8 cellular contexts compared by ENCODE assay signal in the genomic region with DNA sequence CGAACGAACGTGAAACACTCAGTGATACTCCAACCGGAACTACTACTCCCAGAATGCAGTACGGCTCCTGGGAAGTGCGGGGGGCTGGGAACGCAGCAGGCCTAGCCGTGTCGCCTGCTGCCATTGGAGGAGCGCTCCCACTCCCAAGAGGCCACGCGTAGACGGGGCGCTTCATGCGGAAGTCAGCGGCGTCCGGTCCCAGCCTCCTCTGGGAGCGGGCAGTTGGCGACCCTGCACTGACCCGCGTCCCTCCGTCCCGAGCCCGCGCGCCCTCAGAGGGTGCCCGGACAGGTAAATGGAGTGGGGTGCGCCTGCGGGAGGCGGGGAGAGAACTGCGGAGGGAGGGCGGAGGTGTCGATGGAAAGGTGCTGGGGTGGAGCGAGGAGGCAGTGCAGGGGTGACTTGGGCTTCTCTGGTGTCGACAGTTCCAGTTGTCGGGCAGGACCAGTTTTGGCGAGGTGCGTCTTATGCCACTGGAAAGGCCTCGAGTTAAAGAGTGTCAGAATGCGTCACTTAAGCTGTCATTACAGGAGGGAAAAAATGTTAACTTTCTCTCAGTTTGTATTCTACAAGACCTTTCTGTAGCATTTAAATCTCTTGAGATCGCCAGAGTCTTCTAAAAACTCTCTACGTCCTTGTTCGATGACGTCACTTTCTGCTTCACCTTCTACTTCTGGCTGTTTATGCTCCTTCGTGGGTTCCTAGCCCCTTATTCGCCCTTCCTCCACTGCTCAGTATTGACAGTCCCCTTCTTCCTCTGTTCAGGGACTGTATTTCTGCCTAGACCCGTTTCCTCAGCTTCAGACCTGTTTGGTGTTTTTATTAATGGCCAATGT. TPM values are rescaled to one million over a fixed set of nuclear protein-coding genes. Genes with fewer than 3 reads are reported as not detected.
DNase-seq lines count a peak whose midpoint lies in the region; ATAC-seq and TF ChIP-seq lines count a peak whose summit lies in the region.

TSS of gene VAMP7 (plus strand) at position 188 of the 836 bp plus-strand sequence. CDS start 8,122 bp downstream, outside the sequence.

- H3K36me3 ChIP-seq in rectal smooth muscle tissue (ENCODE audit: control insufficient read depth, insufficient read depth, low read length) = no peaks in the 10 kb centered on the region
- H3K36me3 ChIP-seq in vagina = no peaks in the 10 kb centered on the region

- peak within 1 kb of the TSS; percentile 46 for H3K4me3 ChIP-seq in right cardiac atrium (ENCODE audit: low read length)
- peak within 1 kb of the TSS; percentile 79 for H3K4me3 ChIP-seq in rectal smooth muscle tissue (ENCODE audit: low read length)
- peak within 1 kb of the TSS; percentile 62 to 77 for H3K4me3 ChIP-seq in vagina

- 24% methylated on average over 48 of the region's 48 CpGs for WGBS in right cardiac atrium

- DNase-seq in NCI-H1694 treated with DMSO at 0.1 percent for 48 hours (lab: John Stamatoyannopoulos, UW) (peak; percentile 75), T-helper 2 cell (peak; percentile 56 to 93 (median 72)), anterior cingulate cortex (lab: John Stamatoyannopoulos, UW) (peak; percentile 13 to 87 (median 76)), right cardiac atrium (peak; percentile 86 to 94 (median 94)), vagina (ENCODE audit: extremely low spot score in 2 of 2) (peak in 1 of 2 donors; percentile 89)

- H3K27ac ChIP-seq in right cardiac atrium (ENCODE audit: low read length) (peak within 1 kb of the TSS; percentile 76), rectal smooth muscle tissue (ENCODE audit: low read depth, low read length) (peak within 1 kb of the TSS; percentile 62), vagina (peak within 1 kb of the TSS; percentile 38)

- no peaks in the 10 kb centered on the region for H3K27me3 ChIP-seq in right cardiac atrium (ENCODE audit: control insufficient read depth, insufficient read depth)
- no peaks in the 10 kb centered on the region for H3K27me3 ChIP-seq in rectal smooth muscle tissue (ENCODE audit: control insufficient read depth, insufficient read depth, low read length)
- H3K27me3 ChIP-seq in vagina = no peaks in the 10 kb centered on the region

- no peak for TF ChIP-seq CTCF in vagina (IDR thresholded peaks at IDR 0.05)

- intact Hi-C loops in right cardiac atrium (cut with DNase I) (no loop called here), vagina (cut with DNase I) (no loop called here)

- H3K9me3 ChIP-seq in right cardiac atrium (ENCODE audit: control insufficient read depth, low read length) = no peaks in the 10 kb centered on the region
- H3K9me3 ChIP-seq in vagina = no peaks in the 10 kb centered on the region

- peak within 1 kb of the TSS; percentile 39 for H3K9ac ChIP-seq in rectal smooth muscle tissue (ENCODE audit: low read length)

- no peak for TF ChIP-seq POLR2A in vagina (IDR thresholded peaks at IDR 0.05)

- ATAC-seq in GM18502 (IDR thresholded peaks at IDR 0.05; ENCODE audit: poor library complexity, unreplicated experiment) = peak; percentile 96
- ATAC-seq in HG02938 (IDR thresholded peaks at IDR 0.05; ENCODE audit: unreplicated experiment) = peak; percentile 93
- ATAC-seq in right cardiac atrium = peak; percentile 100

- H3K4me1 ChIP-seq in right cardiac atrium (ENCODE audit: control insufficient read depth, insufficient read depth, low read length) (no peaks in the 10 kb centered on the region), rectal smooth muscle tissue (ENCODE audit: control insufficient read depth, insufficient read depth, low read length) (no peaks in the 10 kb centered on the region), vagina (peaks cover 7% of the 10 kb centered on the region)

RNA-seq across cellular contexts. Expression of gene VAMP7, which starts in this region (rescaled TPM):
- total RNA-seq in right cardiac atrium (10 to 100 TPM; 16.9 to 28.6 (median 19.0) TPM), vagina (22.3 TPM)
- 14.3 TPM for polyA plus RNA-seq in right cardiac atrium
